ENCODE assay signal across 20 cellular contexts in the genomic region with DNA sequence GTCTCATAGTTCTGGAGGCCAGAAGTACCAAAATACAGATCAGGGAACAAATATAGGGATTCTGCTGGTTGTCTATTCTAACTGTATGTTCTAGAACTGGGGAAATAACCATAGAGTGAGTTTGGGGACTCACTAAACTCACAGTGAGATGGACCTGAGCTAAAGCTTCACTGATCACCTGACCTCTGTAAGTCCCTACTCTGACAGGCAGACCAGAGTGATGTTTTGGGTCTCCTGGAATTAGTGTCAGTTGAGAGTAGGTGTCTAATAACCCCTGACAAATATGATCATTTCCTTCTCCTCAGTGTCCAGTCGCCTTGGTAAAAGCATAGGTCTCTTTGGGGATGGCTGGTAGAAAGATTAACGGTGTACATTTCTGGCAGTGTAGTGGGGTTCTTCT. TPM values are rescaled to one million over a fixed set of nuclear protein-coding genes. Genes with fewer than 3 reads are reported as not detected.
DNase-seq lines count a peak whose midpoint lies in the region; ATAC-seq and TF ChIP-seq lines count a peak whose summit lies in the region.
"Had no signal": no experiment of that assay in that cellular context is flagged by ENCODE, and none has a peak within 500 bp of the region (broad histone marks: within the 10 kb centered on the region; RNA-seq: fewer than 3 reads in every experiment).

No MANE protein-coding gene starts in this region.

- POLR2A ChIA-PET in CD4-positive, alpha-beta memory T cell (lab: Charles Lee; ENCODE audit: partially characterized antibody) = no interaction called here

- TF ChIP-seq EP300 in stomach (IDR thresholded peaks at IDR 0.05) = no peak

- no peaks in the 10 kb centered on the region for H3K4me1 Mint-ChIP-seq in GM23338
- peaks cover 15 to 45% (median 21%) of the 10 kb centered on the region in 4 donors for H3K4me1 Mint-ChIP-seq in CD4-positive, alpha-beta memory T cell

- H2AFZ ChIP-seq in GM23338 (no peak overlapping the region), OCI-LY3 (ENCODE audit: low read depth, low read length) (no peak overlapping the region)

- H3K79me2 ChIP-seq in GM23338 (replicated peaks; ENCODE audit: insufficient read depth) (peaks cover 43% of the 10 kb centered on the region), OCI-LY3 (ENCODE audit: low read length) (0 out of 2 replicates have a peak, but pooled peaks cover 6% of the 10 kb centered on the region)

- no peak overlapping the region for H3K4me3 ChIP-seq in GM23338
- no peak overlapping the region for H3K4me3 ChIP-seq in OCI-LY3 (ENCODE audit: low read length)
- no peak overlapping the region for H3K4me3 ChIP-seq in neutrophil (ENCODE audit: low read depth in 1 of 2, low read length in 1 of 2)
- H3K4me3 ChIP-seq in stomach = no peak overlapping the region
- H3K4me3 ChIP-seq in CD4-positive, alpha-beta memory T cell (ENCODE audit: low read length in 2 of 2) = no peak overlapping the region

- H3K4me2 ChIP-seq in GM23338 (no peak overlapping the region), OCI-LY3 (ENCODE audit: low read length) (peak overlapping the region; percentile 79)

- TF ChIP-seq CTCF in GM23338 (conservative IDR thresholded peaks at IDR 0.05; ENCODE audit: low read depth in 2 of 2) = no peak
- no peak for TF ChIP-seq CTCF in OCI-LY3 (IDR thresholded peaks at IDR 0.05; ENCODE audit: low read depth, low read length)
- no peak for TF ChIP-seq CTCF in neutrophil (IDR thresholded peaks at IDR 0.05)
- no peak for TF ChIP-seq CTCF in stomach (IDR thresholded peaks at IDR 0.05)

- intact Hi-C loops in stomach (cut with DNase I; ENCODE audit: low total_unique reads) = no loop called here
- intact Hi-C loops in CD4-positive, alpha-beta memory T cell (cut with micrococcal nuclease) = no loop called here

- H4K20me1 ChIP-seq in GM23338 (replicated peaks; ENCODE audit: insufficient read depth) = peaks cover 19% of the 10 kb centered on the region
- H4K20me1 ChIP-seq in OCI-LY3 (ENCODE audit: insufficient read depth, low read length) = peaks cover 19% of the 10 kb centered on the region

- H3K9me3 ChIP-seq in OCI-LY3 (ENCODE audit: insufficient read depth, low read length) (no peaks in the 10 kb centered on the region), neutrophil (no peaks in the 10 kb centered on the region), stomach (no peaks in the 10 kb centered on the region)
- no peaks in the 10 kb centered on the region for H3K9me3 ChIP-seq in CD4-positive, alpha-beta memory T cell (ENCODE audit: control insufficient read depth in 1 of 2, low read length in 2 of 2)
- H3K9me3 ChIP-seq: BE2C had no signal

- no peaks in the 10 kb centered on the region for H3K27me3 Mint-ChIP-seq in GM23338 (ENCODE audit: insufficient read depth, low read depth, poor library complexity)
- H3K27me3 Mint-ChIP-seq in CD4-positive, alpha-beta memory T cell = no peaks in the 10 kb centered on the region
- H3K27me3 Mint-ChIP-seq: IgD-negative memory B cell had no signal

- CTCF ChIA-PET in CD4-positive, alpha-beta memory T cell (lab: Charles Lee; ENCODE audit: partially characterized antibody) = interaction anchor here (0.8 to 1.7 kb wide), 3 partner anchors 11 to 27 kb away, joined by 3 to 6 read pairs (median 4); a partner anchor contains a TSS

- no peaks in the 10 kb centered on the region for H3F3A ChIP-seq in GM23338 (replicated peaks; ENCODE audit: low read depth)

- DNase-seq in GM23338 (ENCODE audit: low spot score) = no peak
- no peak for DNase-seq in stomach
- DNase-seq in globus pallidus (ENCODE audit: low spot score) = no peak
- DNase-seq in CD4-positive, alpha-beta memory T cell = no peak
- DNase-seq: BE2C, DND-41, GOT3, NCI-H1417 treated with DMSO at 0.1 percent for 48 hours, NCI-H1930, NCI-H446, NCI-H748 treated with DMSO at 0.1 percent for 48 hours had no signal

- H3K9ac ChIP-seq in OCI-LY3 (ENCODE audit: low read length) = no peak overlapping the region

- 89 to 100% (median 95%) methylated on average over 2 of the region's 2 CpGs for WGBS in stomach, 5 donors

- no peak for TF ChIP-seq POLR2A in stomach (IDR thresholded peaks at IDR 0.05)

- no peak overlapping the region for H3K27ac Mint-ChIP-seq in GM23338
- peak overlapping the region in 1 of 7 donors; percentile 40 for H3K27ac Mint-ChIP-seq in CD4-positive, alpha-beta memory T cell
- H3K27ac Mint-ChIP-seq: T-helper 1 cell treated with Interleukin-12 subunit alpha and Interleukin-12 subunit beta and Interleukin-4 antibody, amounts not matched to agents 30 μg/mL and 1 μg/mL, for 36 hours had no signal

- no peak overlapping the region for H3K4me3 Mint-ChIP-seq in GM23338
- H3K4me3 Mint-ChIP-seq in CD4-positive, alpha-beta memory T cell = no peak overlapping the region
- H3K4me3 Mint-ChIP-seq: IgD-negative memory B cell; T-helper 1 cell treated with Interleukin-12 subunit alpha and Interleukin-12 subunit beta and Interleukin-4 antibody, amounts not matched to agents 30 μg/mL and 1 μg/mL, for 36 hours had no signal

- H3K36me3 ChIP-seq in GM23338 (ENCODE audit: insufficient read depth) = peaks cover 63% of the 10 kb centered on the region
- peaks cover 70% of the 10 kb centered on the region for H3K36me3 ChIP-seq in OCI-LY3 (replicated peaks; ENCODE audit: low read depth, low read length)
- H3K36me3 ChIP-seq in neutrophil = peaks cover 87% of the 10 kb centered on the region
- peaks cover 9 to 98% (median 90%) of the 10 kb centered on the region in 4 donors for H3K36me3 ChIP-seq in stomach
- H3K36me3 ChIP-seq in CD4-positive, alpha-beta memory T cell (ENCODE audit: insufficient read depth, low read length) = peaks cover 58% of the 10 kb centered on the region

- H3K4me1 ChIP-seq in GM23338 (ENCODE audit: insufficient read depth) = no peaks in the 10 kb centered on the region
- peaks cover 21% of the 10 kb centered on the region for H3K4me1 ChIP-seq in OCI-LY3 (ENCODE audit: low read length)
- H3K4me1 ChIP-seq in neutrophil (ENCODE audit: control insufficient read depth in 1 of 2, insufficient read depth in 1 of 2, low read depth in 1 of 2, low read length in 1 of 2) = no peaks in the 10 kb centered on the region
- peaks cover 5 to 28% (median 14%) of the 10 kb centered on the region in 4 donors for H3K4me1 ChIP-seq in stomach
- no peaks in the 10 kb centered on the region for H3K4me1 ChIP-seq in CD4-positive, alpha-beta memory T cell (ENCODE audit: insufficient read depth, low read length)
- H3K4me1 ChIP-seq: BE2C had no signal

- no peaks in the 10 kb centered on the region for H3K9me2 ChIP-seq in GM23338 (ENCODE audit: insufficient read depth)

- no peaks in the 10 kb centered on the region for H3K9me3 Mint-ChIP-seq in GM23338
- H3K9me3 Mint-ChIP-seq in CD4-positive, alpha-beta memory T cell = peaks cover 0 to 2% (median 0%) of the 10 kb centered on the region in 8 donors
- H3K9me3 Mint-ChIP-seq: T-helper 1 cell treated with Interleukin-12 subunit alpha and Interleukin-12 subunit beta and Interleukin-4 antibody, amounts not matched to agents 30 μg/mL and 1 μg/mL, for 36 hours had no signal

- ATAC-seq in GM18868 (IDR thresholded peaks at IDR 0.05; ENCODE audit: unreplicated experiment) (peak; percentile 34), GM23338 (no peak), HG02840 (IDR thresholded peaks at IDR 0.05; ENCODE audit: low FRiP score, unreplicated experiment) (no peak)
- ATAC-seq: PC-3 had no signal

- no peaks in the 10 kb centered on the region for H3K27me3 ChIP-seq in GM23338 (ENCODE audit: insufficient read depth)
- no peaks in the 10 kb centered on the region for H3K27me3 ChIP-seq in OCI-LY3 (ENCODE audit: low read depth, low read length)
- H3K27me3 ChIP-seq in neutrophil = no peaks in the 10 kb centered on the region
- no peaks in the 10 kb centered on the region for H3K27me3 ChIP-seq in stomach
- no peaks in the 10 kb centered on the region for H3K27me3 ChIP-seq in CD4-positive, alpha-beta memory T cell (ENCODE audit: insufficient read depth, low read length)
- H3K27me3 ChIP-seq: BE2C had no signal

- peaks cover 71% of the 10 kb centered on the region for H3K36me3 Mint-ChIP-seq in GM23338 (ENCODE audit: low read depth)
- peaks cover 76 to 81% of the 10 kb centered on the region in 2 donors for H3K36me3 Mint-ChIP-seq in CD4-positive, alpha-beta memory T cell

- H3K27ac ChIP-seq in GM23338 (ENCODE audit: low read depth) = peak overlapping the region; percentile 51; the same call in 1 of the 2 replicates
- no peak overlapping the region for H3K27ac ChIP-seq in OCI-LY3 (ENCODE audit: low read length)
- H3K27ac ChIP-seq in neutrophil = peak overlapping the region; percentile 10
- no peak overlapping the region for H3K27ac ChIP-seq in stomach
- H3K27ac ChIP-seq in CD4-positive, alpha-beta memory T cell (ENCODE audit: low read depth, low read length) = no peak overlapping the region
- H3K27ac ChIP-seq: HL-60, RWPE1 had no signal

TF ChIP-seq in GM23338, 12 proteins besides CTCF, POLR2A, EP300 and RAD21 (continues in another document):
- TF ChIP-seq ZNF114 (CRISPR knock-in tag; IDR thresholded peaks at IDR 0.05) (no peak), POLR2AphosphoS5 (IDR thresholded peaks at IDR 0.05; ENCODE audit: low read depth) (no peak)

RNA-seq across cellular contexts. Expression of a gene that starts 14.2 kb away (rescaled TPM):
- total RNA-seq in GM23338 (2014; rRNA removed; shearing (Covaris generic)) = 41.1 and 48.0 TPM in 2 replicates
- polyA plus RNA-seq in GM23338 (2016; fragmentation: Nextera tagmentation; extraction: Ambion mirVana) = 14.7 and 15.1 TPM in 2 replicates
- 10 to 100 TPM; 14.0 to 42.8 (median 32.6) TPM for total RNA-seq in stomach
- polyA plus RNA-seq in stomach = 1 to 10 TPM; 3.0 to 4.5 (median 3.7) TPM
- 10 to 100 TPM; 44.5 to 45.8 TPM for total RNA-seq in CD4-positive, alpha-beta memory T cell
- polyA plus RNA-seq in CD4-positive, alpha-beta memory T cell = 1 to 10 TPM; 3.3 to 8.3 TPM

RNA-seq across cellular contexts. Expression of a gene that starts 25.4 kb away (rescaled TPM):
- 536 and 559 TPM in 2 replicates for total RNA-seq in GM23338 (2014; rRNA removed; shearing (Covaris generic))
- 276 and 315 TPM in 2 replicates for polyA plus RNA-seq in GM23338 (2016; fragmentation: Nextera tagmentation; extraction: Ambion mirVana)
- total RNA-seq in stomach = 100 to 1,000 TPM in 2 of 5 donors, 10 to 100 TPM in 3; 18.1 to 106 (median 100.0) TPM
- 10 to 100 TPM; 47.9 to 76.0 (median 70.9) TPM for polyA plus RNA-seq in stomach
- total RNA-seq in CD4-positive, alpha-beta memory T cell = 10 to 100 TPM; 25.6 to 25.9 TPM
- 1 to 10 TPM; 5.9 to 6.1 TPM for polyA plus RNA-seq in CD4-positive, alpha-beta memory T cell

Comparison
In these comparisons a context has a peak if more than half of its experiments do, and no peak if none do; other contexts are left out.
1. H3K27ac ChIP-seq: peak in GM23338 (single experiment) and neutrophil (single experiment); none in OCI-LY3 (single experiment), stomach (0 of 5) and CD4-positive, alpha-beta memory T cell (single experiment).